ENCODE assay signal across 17 cellular contexts in genomic region chr14:74161526-74162158, GRCh38.
DNase-seq lines count a peak whose midpoint lies in the region; ATAC-seq, FAIRE-seq and TF ChIP-seq lines count a peak whose summit lies in the region.
"Had no signal": no experiment of that assay in that cellular context is flagged by ENCODE, and none has a peak within 500 bp of the region (broad histone marks: within the 10 kb centered on the region; RNA-seq: fewer than 3 reads in every experiment).

No MANE protein-coding gene starts in this region.

- no peak overlapping the region for H3K9ac ChIP-seq in neural progenitor cell
- H3K9ac ChIP-seq in smooth muscle cell (ENCODE audit: low read depth), result no peak overlapping the region

- H3K9me3 ChIP-seq in neural progenitor cell (ENCODE audit: low read depth) (no peaks in the 10 kb centered on the region), smooth muscle cell (replicated peaks; ENCODE audit: low read depth) (no peaks in the 10 kb centered on the region), sigmoid colon (no peaks in the 10 kb centered on the region)
- H3K9me3 ChIP-seq: MG63 had no signal

- TF ChIP-seq EP300 in sigmoid colon (IDR thresholded peaks at IDR 0.05), result no peak

- H3K4me2 ChIP-seq in neural progenitor cell (no peak overlapping the region), smooth muscle cell (no peak overlapping the region)

- no peak for TF ChIP-seq CTCF in neural progenitor cell (IDR thresholded peaks at IDR 0.05)
- TF ChIP-seq CTCF in smooth muscle cell (IDR thresholded peaks at IDR 0.05; ENCODE audit: borderline replicate concordance, insufficient read depth, poor library complexity, severe bottlenecking), result no peak
- no peak for TF ChIP-seq CTCF in sigmoid colon (IDR thresholded peaks at IDR 0.05)

- no peak for ATAC-seq in GM21526 (IDR thresholded peaks at IDR 0.05; ENCODE audit: low FRiP score, unreplicated experiment)
- no peak for ATAC-seq in activated T-helper 17 cell treated with anti-CD3 and anti-CD28 coated beads, Interleukin-2, amount 50 U/mL, for 72 hours (replicated peaks)
- ATAC-seq: Right ventricle myocardium inferior had no signal

- H3K27ac Mint-ChIP-seq in neural progenitor cell, result no peak overlapping the region
- no peak overlapping the region for H3K27ac Mint-ChIP-seq in activated T-helper 17 cell treated with anti-CD3 and anti-CD28 coated beads, Interleukin-2, amount 50 U/mL, for 72 hours

- H3K4me3 ChIP-seq in neural progenitor cell (no peak overlapping the region), smooth muscle cell (no peak overlapping the region), sigmoid colon (no peak overlapping the region)
- H3K4me3 ChIP-seq: MG63, SK-N-MC had no signal

- no peaks in the 10 kb centered on the region for H3K4me1 ChIP-seq in neural progenitor cell
- no peaks in the 10 kb centered on the region for H3K4me1 ChIP-seq in smooth muscle cell (ENCODE audit: low read depth)
- no peaks in the 10 kb centered on the region for H3K4me1 ChIP-seq in sigmoid colon

- H3K79me2 ChIP-seq in neural progenitor cell (ENCODE audit: low read depth) (no peaks in the 10 kb centered on the region), smooth muscle cell (ENCODE audit: low read depth) (no peaks in the 10 kb centered on the region)

- peaks cover 2% of the 10 kb centered on the region for H3K36me3 Mint-ChIP-seq in neural progenitor cell
- H3K36me3 Mint-ChIP-seq in activated T-helper 17 cell treated with anti-CD3 and anti-CD28 coated beads, Interleukin-2, amount 50 U/mL, for 72 hours (ENCODE audit: low read depth), result peaks cover 12% of the 10 kb centered on the region

- H3K36me3 ChIP-seq in neural progenitor cell, result no peaks in the 10 kb centered on the region
- H3K36me3 ChIP-seq in smooth muscle cell (ENCODE audit: low read depth), result no peaks in the 10 kb centered on the region
- no peaks in the 10 kb centered on the region for H3K36me3 ChIP-seq in sigmoid colon
- H3K36me3 ChIP-seq: MG63 had no signal

- intact Hi-C loops in sigmoid colon (cut with DNase I), result no loop called here

- H2AFZ ChIP-seq in neural progenitor cell (replicated peaks) (no peak overlapping the region), smooth muscle cell (ENCODE audit: low read depth) (no peak overlapping the region)

- H3K4me1 Mint-ChIP-seq in neural progenitor cell, result no peaks in the 10 kb centered on the region
- H3K4me1 Mint-ChIP-seq in activated T-helper 17 cell treated with anti-CD3 and anti-CD28 coated beads, Interleukin-2, amount 50 U/mL, for 72 hours, result no peaks in the 10 kb centered on the region

- no peaks in the 10 kb centered on the region for H3K9me3 Mint-ChIP-seq in neural progenitor cell
- no peaks in the 10 kb centered on the region for H3K9me3 Mint-ChIP-seq in activated T-helper 17 cell treated with anti-CD3 and anti-CD28 coated beads, Interleukin-2, amount 50 U/mL, for 72 hours
- H3K9me3 Mint-ChIP-seq: CD4-positive, CD25-positive, alpha-beta regulatory T cell had no signal

- no peaks in the 10 kb centered on the region for H3F3A ChIP-seq in neural progenitor cell (ENCODE audit: low read depth)
- no peaks in the 10 kb centered on the region for H3F3A ChIP-seq in smooth muscle cell (ENCODE audit: low read depth)

- DNase-seq in ELF-1 (ENCODE audit: low read depth, low spot score) (peak; percentile 10), HTR-8/SVneo (ENCODE audit: insufficient read length, low spot score) (no peak), iPS DF 19.7 (ENCODE audit: low read depth, low spot score) (peak; percentile 47), neural progenitor cell (ENCODE audit: low spot score) (peak; percentile 5), smooth muscle cell (lab: John Stamatoyannopoulos, UW; ENCODE audit: unreplicated experiment) (no peak), sigmoid colon (no peak)
- DNase-seq: CD4-positive, CD25-positive, alpha-beta regulatory T cell; MG63; NCI-H1105; NCI-H1694 treated with DMSO at 0.1 percent for 48 hours; NCI-H345; NCI-H69 had no signal

- WGBS in smooth muscle cell (ENCODE audit: low lambda C conversion rate), result 93% methylated on average over 8 of the region's 8 CpGs
- WGBS in sigmoid colon, 2 donors, result 93 to 97% methylated on average over 8 of the region's 8 CpGs

- FAIRE-seq in HTR-8/SVneo (lab: Jason Lieb, UNC), result peak; percentile 23
- FAIRE-seq: D721Med had no signal

- peaks cover 2% of the 10 kb centered on the region for H3K27me3 Mint-ChIP-seq in neural progenitor cell (ENCODE audit: insufficient read depth, low read depth)
- H3K27me3 Mint-ChIP-seq in activated T-helper 17 cell treated with anti-CD3 and anti-CD28 coated beads, Interleukin-2, amount 50 U/mL, for 72 hours, result no peaks in the 10 kb centered on the region
- H3K27me3 Mint-ChIP-seq: CD4-positive, CD25-positive, alpha-beta regulatory T cell had no signal

- H4K20me1 ChIP-seq in neural progenitor cell (ENCODE audit: low read depth) (no peaks in the 10 kb centered on the region), smooth muscle cell (ENCODE audit: low read depth) (no peaks in the 10 kb centered on the region)

- H3K27ac ChIP-seq in neural progenitor cell (no peak overlapping the region), smooth muscle cell (ENCODE audit: low read depth) (no peak overlapping the region), sigmoid colon (no peak overlapping the region)
- H3K27ac ChIP-seq: SK-N-MC had no signal

- H3K27me3 ChIP-seq in neural progenitor cell (no peaks in the 10 kb centered on the region), smooth muscle cell (ENCODE audit: low read depth) (no peaks in the 10 kb centered on the region), sigmoid colon (no peaks in the 10 kb centered on the region)
- H3K27me3 ChIP-seq: MG63 had no signal

- TF ChIP-seq POLR2A in sigmoid colon (IDR thresholded peaks at IDR 0.05), result no peak

- no peak overlapping the region for H3K4me3 Mint-ChIP-seq in neural progenitor cell
- no peak overlapping the region for H3K4me3 Mint-ChIP-seq in activated T-helper 17 cell treated with anti-CD3 and anti-CD28 coated beads, Interleukin-2, amount 50 U/mL, for 72 hours
- H3K4me3 Mint-ChIP-seq: CD4-positive, CD25-positive, alpha-beta regulatory T cell had no signal

Comparison
In these comparisons a context has a peak if more than half of its experiments do, and no peak if none do; other contexts are left out.
1. DNase-seq: peak in ELF-1 (single experiment), iPS DF 19.7 (single experiment) and neural progenitor cell (single experiment); none in HTR-8/SVneo (single experiment), smooth muscle cell (single experiment) and sigmoid colon (single experiment).